In genomic region chr3:143775401-143775970, GRCh38 we compare ENCODE assay signal across 8 cellular contexts.
DNase-seq lines count a peak whose midpoint lies in the region; ATAC-seq lines count a peak whose summit lies in the region.

No MANE protein-coding gene starts in this region.

- ATAC-seq in GM18907 (IDR thresholded peaks at IDR 0.05; ENCODE audit: unreplicated experiment) = peak; percentile 92
- peak; percentile 83 for ATAC-seq in HG03097 (IDR thresholded peaks at IDR 0.05; ENCODE audit: low FRiP score, unreplicated experiment)
- ATAC-seq in stimulated activated naive CD8-positive, alpha-beta T cell treated with anti-CD3 and anti-CD28 coated beads, Interleukin-15, Interleukin-2, amounts not matched to agents 100 U/mL and 50 U/mL, for 24 hours = peak; percentile 78

- DNase-seq in COR-L47 (lab: John Stamatoyannopoulos, UW) = peak; percentile 76
- DNase-seq in NCI-H2227 treated with DMSO at 0.1 percent for 48 hours (lab: John Stamatoyannopoulos, UW) = peak; percentile 26
- peak; percentile 46 for DNase-seq in astrocyte of the hippocampus (ENCODE audit: low read depth, low spot score)
- DNase-seq in iPS-NIHi11 (ENCODE audit: low spot score) = peak; percentile 77
- no peak for DNase-seq in stimulated activated naive CD8-positive, alpha-beta T cell treated with anti-CD3 and anti-CD28 coated beads, Interleukin-15, Interleukin-2, amounts not matched to agents 100 U/mL and 50 U/mL, for 24 hours
- DNase-seq in stimulated activated CD4-positive, alpha-beta T cell treated with anti-CD3 and anti-CD28 coated beads, Interleukin-4, amount 100 ng/mL, for 1 hour = no peak

Comparison
In these comparisons a context has a peak if more than half of its experiments do, and no peak if none do; other contexts are left out.
1. DNase-seq: peak in COR-L47 (single experiment), NCI-H2227 treated with DMSO at 0.1 percent for 48 hours (single experiment), astrocyte of the hippocampus (single experiment) and iPS-NIHi11 (single experiment); none in stimulated activated naive CD8-positive, alpha-beta T cell treated with anti-CD3 and anti-CD28 coated beads, Interleukin-15, Interleukin-2, amounts not matched to agents 100 U/mL and 50 U/mL, for 24 hours (single experiment) and stimulated activated CD4-positive, alpha-beta T cell treated with anti-CD3 and anti-CD28 coated beads, Interleukin-4, amount 100 ng/mL, for 1 hour (single experiment).
2. Peak in every context shown above with its lines, with median percentiles within 50 percentile points of each other: ATAC-seq.